In the genomic region with DNA sequence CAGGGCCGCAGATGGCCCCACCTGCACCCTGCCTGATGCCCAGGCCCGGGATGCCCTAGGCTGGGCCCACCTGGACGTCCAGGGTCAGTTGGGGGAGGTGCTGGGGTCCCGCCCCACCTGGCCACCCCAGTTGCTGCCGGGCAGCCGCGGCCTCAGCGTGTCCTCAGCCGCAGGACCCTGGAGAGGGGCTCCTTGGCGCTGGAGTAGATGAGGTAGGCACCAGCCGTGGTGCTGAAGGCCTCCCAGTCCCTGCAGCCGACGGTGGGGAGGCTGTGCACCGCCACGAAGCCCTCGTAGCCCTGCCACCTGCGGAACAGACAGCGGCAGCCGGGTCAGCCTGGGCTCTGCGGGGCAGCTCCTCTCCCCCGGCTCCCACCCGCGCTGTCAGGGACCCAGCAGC, we compare ENCODE assay signal across 14 cellular contexts. TPM values are rescaled to one million over a fixed set of nuclear protein-coding genes. Genes with fewer than 3 reads are reported as not detected.
DNase-seq lines count a peak whose midpoint lies in the region; ATAC-seq, FAIRE-seq and TF ChIP-seq lines count a peak whose summit lies in the region.
"Had no signal": no experiment of that assay in that cellular context is flagged by ENCODE, and none has a peak within 500 bp of the region (broad histone marks: within the 10 kb centered on the region; RNA-seq: fewer than 3 reads in every experiment).

No MANE protein-coding gene starts in this region.

- intact Hi-C loops in aorta (cut with DNase I) = no loop called here

- no peak for FAIRE-seq in RCC 7860 (lab: Jason Lieb, UNC)
- FAIRE-seq: H54 had no signal

- ATAC-seq in aorta (ENCODE audit: low FRiP score) = peak; percentile 49

- H3K27me3 ChIP-seq in aorta (ENCODE audit: control insufficient read depth in 1 of 2, insufficient read depth in 2 of 2, low read length in 1 of 2) = no peaks in the 10 kb centered on the region
- H3K27me3 ChIP-seq: BLaER1 treated with 17β-estradiol and CSF1 and Interleukin-3, amounts not matched to agents 10 nM and 100 nM had no signal

- peak; percentile 36 for DNase-seq in NCI-H748 (lab: John Stamatoyannopoulos, UW; ENCODE audit: unreplicated experiment)
- DNase-seq in NCI-H748 treated with DMSO at 0.1 percent for 48 hours (lab: John Stamatoyannopoulos, UW) = no peak
- DNase-seq in left kidney (ENCODE audit: low read depth, low spot score) = peak; percentile 24
- peak; percentile 32 to 62 for DNase-seq in aorta
- no peak for DNase-seq in NCI-H2029 (lab: John Stamatoyannopoulos, UW)
- no peak for DNase-seq in RCC 7860 (ENCODE audit: low spot score)
- DNase-seq: 8988T; ACHN; CD4-positive, CD25-positive, alpha-beta regulatory T cell; GF-D8 had no signal

- WGBS in aorta, 2 donors = 84 to 86% methylated on average over 20 to 23 of the region's 23 CpGs

- no peak for TF ChIP-seq RAD21 in Ishikawa (IDR thresholded peaks at IDR 0.05; ENCODE audit: low read depth)

- no peaks in the 10 kb centered on the region for H3K9me3 ChIP-seq in aorta (ENCODE audit: control insufficient read depth, low read length)

- no peaks in the 10 kb centered on the region for H3K36me3 ChIP-seq in aorta (ENCODE audit: control insufficient read depth in 1 of 2, insufficient read depth in 2 of 2, low read length in 1 of 2)

- no peak overlapping the region for H3K27ac ChIP-seq in aorta (ENCODE audit: low read depth in 1 of 2, low read length in 2 of 2)
- H3K27ac ChIP-seq: BLaER1 treated with 17β-estradiol and CSF1 and Interleukin-3, amounts not matched to agents 10 nM and 100 nM had no signal

- no peaks in the 10 kb centered on the region for H3K4me1 ChIP-seq in aorta (ENCODE audit: control insufficient read depth in 1 of 2, insufficient read depth in 2 of 2, low read length in 2 of 2)

- no peak overlapping the region for H3K4me3 ChIP-seq in aorta (ENCODE audit: low read length in 2 of 2)
- H3K4me3 ChIP-seq: BLaER1 treated with 17β-estradiol and CSF1 and Interleukin-3, amounts not matched to agents 10 nM and 100 nM had no signal

- no peak for TF ChIP-seq EP300 in Ishikawa (IDR thresholded peaks at IDR 0.05; ENCODE audit: borderline replicate concordance)

TF ChIP-seq in Ishikawa, 13 proteins besides CTCF, POLR2A, EP300 and RAD21:
- no peak for TF ChIP-seq EGR1 (IDR thresholded peaks at IDR 0.05)
- TF ChIP-seq, protein P1, sequence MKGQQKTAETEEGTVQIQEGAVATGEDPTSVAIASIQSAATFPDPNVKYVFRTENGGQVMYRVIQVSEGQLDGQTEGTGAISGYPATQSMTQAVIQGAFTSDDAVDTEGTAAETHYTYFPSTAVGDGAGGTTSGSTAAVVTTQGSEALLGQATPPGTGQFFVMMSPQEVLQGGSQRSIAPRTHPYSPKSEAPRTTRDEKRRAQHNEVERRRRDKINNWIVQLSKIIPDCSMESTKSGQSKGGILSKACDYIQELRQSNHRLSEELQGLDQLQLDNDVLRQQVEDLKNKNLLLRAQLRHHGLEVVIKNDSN (IDR thresholded peaks at IDR 0.05) = no peak
- TF ChIP-seq, protein P2, sequence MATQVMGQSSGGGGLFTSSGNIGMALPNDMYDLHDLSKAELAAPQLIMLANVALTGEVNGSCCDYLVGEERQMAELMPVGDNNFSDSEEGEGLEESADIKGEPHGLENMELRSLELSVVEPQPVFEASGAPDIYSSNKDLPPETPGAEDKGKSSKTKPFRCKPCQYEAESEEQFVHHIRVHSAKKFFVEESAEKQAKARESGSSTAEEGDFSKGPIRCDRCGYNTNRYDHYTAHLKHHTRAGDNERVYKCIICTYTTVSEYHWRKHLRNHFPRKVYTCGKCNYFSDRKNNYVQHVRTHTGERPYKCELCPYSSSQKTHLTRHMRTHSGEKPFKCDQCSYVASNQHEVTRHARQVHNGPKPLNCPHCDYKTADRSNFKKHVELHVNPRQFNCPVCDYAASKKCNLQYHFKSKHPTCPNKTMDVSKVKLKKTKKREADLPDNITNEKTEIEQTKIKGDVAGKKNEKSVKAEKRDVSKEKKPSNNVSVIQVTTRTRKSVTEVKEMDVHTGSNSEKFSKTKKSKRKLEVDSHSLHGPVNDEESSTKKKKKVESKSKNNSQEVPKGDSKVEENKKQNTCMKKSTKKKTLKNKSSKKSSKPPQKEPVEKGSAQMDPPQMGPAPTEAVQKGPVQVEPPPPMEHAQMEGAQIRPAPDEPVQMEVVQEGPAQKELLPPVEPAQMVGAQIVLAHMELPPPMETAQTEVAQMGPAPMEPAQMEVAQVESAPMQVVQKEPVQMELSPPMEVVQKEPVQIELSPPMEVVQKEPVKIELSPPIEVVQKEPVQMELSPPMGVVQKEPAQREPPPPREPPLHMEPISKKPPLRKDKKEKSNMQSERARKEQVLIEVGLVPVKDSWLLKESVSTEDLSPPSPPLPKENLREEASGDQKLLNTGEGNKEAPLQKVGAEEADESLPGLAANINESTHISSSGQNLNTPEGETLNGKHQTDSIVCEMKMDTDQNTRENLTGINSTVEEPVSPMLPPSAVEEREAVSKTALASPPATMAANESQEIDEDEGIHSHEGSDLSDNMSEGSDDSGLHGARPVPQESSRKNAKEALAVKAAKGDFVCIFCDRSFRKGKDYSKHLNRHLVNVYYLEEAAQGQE (IDR thresholded peaks at IDR 0.05; ENCODE audit: low read depth) = peak; percentile 72
TF ChIP-seq in Ishikawa: peak in this region for 1.

RNA-seq across cellular contexts. Expression of gene KRTAP10-1, which starts 40.4 kb away (rescaled TPM):
- total RNA-seq in aorta = not detected
- polyA plus RNA-seq in aorta = not detected
- total RNA-seq: CD4-positive, CD25-positive, alpha-beta regulatory T cell; HT-29 had no signal
- polyA plus RNA-seq: CD4-positive, CD25-positive, alpha-beta regulatory T cell had no signal

RNA-seq across cellular contexts. Expression of gene LRRC3, which starts 44.3 kb away (rescaled TPM):
- 1 to 10 TPM; 1.6 to 5.3 TPM for total RNA-seq in aorta
- polyA plus RNA-seq in aorta = 1 to 10 TPM in 1 of 2 donors, under 1 TPM in 1; 0.63 to 1.5 TPM

RNA-seq across cellular contexts. Expression of gene KRTAP10-2, which starts 51.7 kb away (rescaled TPM):
- not detected for total RNA-seq in aorta
- not detected for polyA plus RNA-seq in aorta
- total RNA-seq: CD4-positive, CD25-positive, alpha-beta regulatory T cell; HT-29 had no signal
- polyA plus RNA-seq: CD4-positive, CD25-positive, alpha-beta regulatory T cell had no signal

RNA-seq across cellular contexts. Expression of gene KRTAP10-3, which starts 59.0 kb away (rescaled TPM):
- total RNA-seq in aorta = not detected
- polyA plus RNA-seq in aorta = not detected
- total RNA-seq: CD4-positive, CD25-positive, alpha-beta regulatory T cell; HT-29 had no signal
- polyA plus RNA-seq: CD4-positive, CD25-positive, alpha-beta regulatory T cell had no signal

Comparison
In these comparisons a context has a peak if more than half of its experiments do, and no peak if none do; other contexts are left out.
1. DNase-seq: peak in NCI-H748 (single experiment), left kidney (single experiment) and aorta (2 of 2); none in NCI-H748 treated with DMSO at 0.1 percent for 48 hours (single experiment), NCI-H2029 (single experiment) and RCC 7860 (single experiment).